29 cellular contexts compared by ENCODE assay signal in genomic region chr6:84089081-84089480, GRCh38. TPM values are rescaled to one million over a fixed set of nuclear protein-coding genes. Genes with fewer than 3 reads are reported as not detected.
"Had no signal": no experiment of that assay in that cellular context is flagged by ENCODE, and none has a peak within 500 bp of the region (broad histone marks: within the 10 kb centered on the region; RNA-seq: fewer than 3 reads in every experiment).

No MANE protein-coding gene starts in this region.

- H3K36me3 ChIP-seq: WERI-Rb-1 had no signal

- H3K4me1 Mint-ChIP-seq: activated B cell treated with CpG ODN at 0.5 μM for 24 hours; activated CD4-positive, alpha-beta T cell treated with anti-CD3 and anti-CD28 coated beads, Interleukin-2, amount 10 ng/mL, durations not matched to agents 24 days and 14 days; activated CD8-positive, alpha-beta memory T cell treated with anti-CD3 and anti-CD28 coated beads, Interleukin-2, amount 10 ng/mL, durations not matched to agents 7 days and 5 days; activated naive CD4-positive, alpha-beta T cell treated with anti-CD3 and anti-CD28 coated beads, Interleukin-2, amount 10 ng/mL, durations not matched to agents 7 days and 5 days; activated naive CD8-positive, alpha-beta T cell treated with anti-CD3 and anti-CD28 coated beads, Interleukin-2, amount 10 ng/mL, durations not matched to agents 7 days and 5 days; T-helper 17 cell had no signal

- ATAC-seq: activated CD4-positive, CD25-positive, alpha-beta regulatory T cell treated with anti-CD3 and anti-CD28 coated beads, Interleukin-2, amount 50 U/mL, for 24 hours; activated CD8-positive, alpha-beta memory T cell treated with anti-CD3 and anti-CD28 coated beads, Interleukin-2, amount 10 ng/mL, durations not matched to agents 7 days and 5 days; activated CD8-positive, alpha-beta T cell treated with anti-CD3 and anti-CD28 coated beads, Interleukin-2, amount 10 ng/mL, durations not matched to agents 7 days and 5 days; activated naive CD4-positive, alpha-beta T cell treated with anti-CD3 and anti-CD28 coated beads, Interleukin-2, amount 50 U/mL, for 72 hours; body of pancreas; esophagus mucosa; T-helper 17 cell had no signal

- DNase-seq: activated B cell treated with CpG ODN at 0.5 μM for 24 hours; activated CD4-positive, alpha-beta memory T cell treated with anti-CD3 and anti-CD28 coated beads for 36 hours; activated CD4-positive, alpha-beta T cell treated with anti-CD3 and anti-CD28 coated beads, Interleukin-2, amount 10 ng/mL, durations not matched to agents 24 days and 14 days; activated CD8-positive, alpha-beta memory T cell treated with anti-CD3 and anti-CD28 coated beads, Interleukin-2, amount 10 ng/mL, durations not matched to agents 7 days and 5 days; activated CD8-positive, alpha-beta memory T cell treated with anti-CD3 and anti-CD28 coated beads, Interleukin-2, amount 50 U/mL, for 4 hours; activated CD8-positive, alpha-beta T cell treated with anti-CD3 and anti-CD28 coated beads, Interleukin-2, amount 10 ng/mL, durations not matched to agents 7 days and 5 days; activated gamma-delta T cell; activated naive CD4-positive, alpha-beta T cell; activated naive CD4-positive, alpha-beta T cell treated with anti-CD3 and anti-CD28 coated beads, Interleukin-2, amount 10 ng/mL, durations not matched to agents 7 days and 5 days; activated naive CD8-positive, alpha-beta T cell treated with anti-CD3 and anti-CD28 coated beads, Interleukin-2, amount 10 ng/mL, durations not matched to agents 7 days and 5 days; activated T-cell treated with anti-CD3 and anti-CD28 coated beads, Interleukin-2, amount 50 U/mL, for 1 hour; activated T-cell treated with anti-CD3 and anti-CD28 coated beads, Interleukin-2, amount 50 U/mL, for 48 hours; body of pancreas; caudate nucleus; effector memory CD4-positive, alpha-beta T cell; endodermal cell; foreskin fibroblast; head of caudate nucleus; T-helper 1 cell; T-helper 17 cell; T1000; WERI-Rb-1 had no signal

- H3K9me3 ChIP-seq: body of pancreas had no signal

- H3K4me3 Mint-ChIP-seq: activated B cell treated with CpG ODN at 0.5 μM for 24 hours; activated CD4-positive, alpha-beta memory T cell treated with anti-CD3 and anti-CD28 coated beads for 36 hours; activated CD4-positive, alpha-beta T cell treated with anti-CD3 and anti-CD28 coated beads, Interleukin-2, amount 10 ng/mL, durations not matched to agents 24 days and 14 days; activated CD8-positive, alpha-beta memory T cell treated with anti-CD3 and anti-CD28 coated beads, Interleukin-2, amount 10 ng/mL, durations not matched to agents 7 days and 5 days; activated CD8-positive, alpha-beta T cell treated with anti-CD3 and anti-CD28 coated beads, Interleukin-2, amount 10 ng/mL, durations not matched to agents 7 days and 5 days; activated naive CD4-positive, alpha-beta T cell treated with anti-CD3 and anti-CD28 coated beads, Interleukin-2, amount 10 ng/mL, durations not matched to agents 7 days and 5 days; activated naive CD8-positive, alpha-beta T cell treated with anti-CD3 and anti-CD28 coated beads, Interleukin-2, amount 10 ng/mL, durations not matched to agents 7 days and 5 days; activated T-helper 1 cell treated with anti-CD3 and anti-CD28 coated beads, Interleukin-12 subunit alpha, Interleukin-12 subunit beta, Interleukin-2, Interleukin-4 antibody, amounts not matched to agents 30 ng/mL and 10 ng/mL and 1 ng/mL, durations not matched to agents 14 hours and 24 hours and 36 hours; endodermal cell; T-helper 17 cell; T-helper 2 cell treated with Interferon-gamma antibody and Interleukin-4, amounts not matched to agents 5 μg/mL and 100 μg/mL, for 36 hours had no signal

- H3K27ac ChIP-seq: body of pancreas, WERI-Rb-1 had no signal

- H3K27me3 Mint-ChIP-seq: activated CD4-positive, alpha-beta T cell treated with anti-CD3 and anti-CD28 coated beads, Interleukin-2, amount 10 ng/mL, durations not matched to agents 24 days and 14 days; activated naive CD4-positive, alpha-beta T cell treated with anti-CD3 and anti-CD28 coated beads, Interleukin-2, amount 10 ng/mL, durations not matched to agents 7 days and 5 days had no signal

- H3K36me3 Mint-ChIP-seq: activated CD4-positive, alpha-beta memory T cell treated with anti-CD3 and anti-CD28 coated beads for 36 hours; activated CD8-positive, alpha-beta memory T cell treated with anti-CD3 and anti-CD28 coated beads, Interleukin-2, amount 10 ng/mL, durations not matched to agents 7 days and 5 days; activated naive CD4-positive, alpha-beta T cell treated with anti-CD3 and anti-CD28 coated beads, Interleukin-2, amount 10 ng/mL, durations not matched to agents 7 days and 5 days; activated naive CD4-positive, alpha-beta T cell treated with anti-CD3 and anti-CD28 coated beads, Interleukin-2, amount 50 U/mL, for 72 hours; activated naive CD8-positive, alpha-beta T cell treated with anti-CD3 and anti-CD28 coated beads, Interleukin-2, amount 10 ng/mL, durations not matched to agents 7 days and 5 days had no signal

- H3K27ac Mint-ChIP-seq: activated B cell treated with CpG ODN at 0.5 μM for 24 hours; activated CD4-positive, alpha-beta memory T cell treated with anti-CD3 and anti-CD28 coated beads for 36 hours; activated CD4-positive, alpha-beta T cell treated with anti-CD3 and anti-CD28 coated beads, Interleukin-2, amount 10 ng/mL, durations not matched to agents 24 days and 14 days; activated CD8-positive, alpha-beta memory T cell treated with anti-CD3 and anti-CD28 coated beads, Interleukin-2, amount 10 ng/mL, durations not matched to agents 7 days and 5 days; activated CD8-positive, alpha-beta T cell treated with anti-CD3 and anti-CD28 coated beads, Interleukin-2, amount 10 ng/mL, durations not matched to agents 7 days and 5 days; activated naive CD4-positive, alpha-beta T cell treated with anti-CD3 and anti-CD28 coated beads, Interleukin-2, amount 10 ng/mL, durations not matched to agents 7 days and 5 days; activated naive CD8-positive, alpha-beta T cell treated with anti-CD3 and anti-CD28 coated beads, Interleukin-2, amount 10 ng/mL, durations not matched to agents 7 days and 5 days; activated T-helper 1 cell treated with anti-CD3 and anti-CD28 coated beads, Interleukin-12 subunit alpha, Interleukin-12 subunit beta, Interleukin-2, Interleukin-4 antibody, amounts not matched to agents 30 ng/mL and 10 ng/mL and 1 ng/mL, durations not matched to agents 14 hours and 24 hours and 36 hours; activated T-helper 2 cell treated with anti-CD3 and anti-CD28 coated beads, Interferon-gamma antibody, Interleukin-2, Interleukin-4, amounts not matched to agents 10 μg/mL and 5 μg/mL and 100 μg/mL, durations not matched to agents 14 hours and 24 hours and 36 hours; T-helper 17 cell; T-helper 2 cell treated with Interferon-gamma antibody and Interleukin-4, amounts not matched to agents 5 μg/mL and 100 μg/mL, for 36 hours had no signal

- H3K4me3 ChIP-seq: body of pancreas had no signal

- H3K27me3 ChIP-seq: body of pancreas had no signal

- H3K9me3 Mint-ChIP-seq: activated B cell treated with CpG ODN at 0.5 μM for 24 hours; activated CD4-positive, alpha-beta memory T cell treated with anti-CD3 and anti-CD28 coated beads for 36 hours; activated CD4-positive, alpha-beta T cell treated with anti-CD3 and anti-CD28 coated beads, Interleukin-2, amount 10 ng/mL, durations not matched to agents 24 days and 14 days; activated naive CD4-positive, alpha-beta T cell treated with anti-CD3 and anti-CD28 coated beads, Interleukin-2, amount 10 ng/mL, durations not matched to agents 7 days and 5 days; activated naive CD4-positive, alpha-beta T cell treated with anti-CD3 and anti-CD28 coated beads, Interleukin-2, amount 50 U/mL, for 72 hours; activated naive CD8-positive, alpha-beta T cell treated with anti-CD3 and anti-CD28 coated beads, Interleukin-2, amount 10 ng/mL, durations not matched to agents 7 days and 5 days; activated T-helper 2 cell treated with anti-CD3 and anti-CD28 coated beads, Interferon-gamma antibody, Interleukin-2, Interleukin-4, amounts not matched to agents 10 μg/mL and 5 μg/mL and 100 μg/mL, durations not matched to agents 14 hours and 24 hours and 36 hours; T-helper 2 cell treated with Interferon-gamma antibody and Interleukin-4, amounts not matched to agents 5 μg/mL and 100 μg/mL, for 36 hours had no signal

RNA-seq across cellular contexts. Expression of gene MRAP2, which starts 55.5 kb away (rescaled TPM):
- total RNA-seq: activated B cell treated with CpG ODN at 0.5 μM for 24 hours; activated CD4-positive, alpha-beta memory T cell treated with anti-CD3 and anti-CD28 coated beads for 36 hours; activated CD4-positive, alpha-beta T cell treated with anti-CD3 and anti-CD28 coated beads, Interleukin-2, amount 10 ng/mL, durations not matched to agents 24 days and 14 days; activated CD8-positive, alpha-beta memory T cell treated with anti-CD3 and anti-CD28 coated beads for 36 hours; activated CD8-positive, alpha-beta memory T cell treated with anti-CD3 and anti-CD28 coated beads, Interleukin-2, amount 10 ng/mL, durations not matched to agents 7 days and 5 days; activated CD8-positive, alpha-beta T cell treated with anti-CD3 and anti-CD28 coated beads, Interleukin-2, amount 10 ng/mL, durations not matched to agents 7 days and 5 days; activated naive CD4-positive, alpha-beta T cell treated with anti-CD3 and anti-CD28 coated beads, Interleukin-2, amount 50 U/mL, for 72 hours; activated naive CD8-positive, alpha-beta T cell treated with anti-CD3 and anti-CD28 coated beads, Interleukin-2, amount 10 ng/mL, durations not matched to agents 7 days and 5 days; activated T-helper 1 cell treated with anti-CD3 and anti-CD28 coated beads, Interleukin-12 subunit alpha, Interleukin-12 subunit beta, Interleukin-2, Interleukin-4 antibody, amounts not matched to agents 30 ng/mL and 10 ng/mL and 1 ng/mL, durations not matched to agents 14 hours and 24 hours and 36 hours; T-helper 17 cell had no signal
